8 cellular contexts compared by ENCODE assay signal in genomic region chr18:62717059-62717849, GRCh38. TPM values are rescaled to one million over a fixed set of nuclear protein-coding genes. Genes with fewer than 3 reads are reported as not detected.
A peak's percentile ranks its signal among the peaks of the same experiment; 100 is the strongest.
DNase-seq lines count a peak whose midpoint lies in the region; ATAC-seq and TF ChIP-seq lines count a peak whose summit lies in the region.

No MANE protein-coding gene starts in this region.

- H3K4me3 ChIP-seq in epithelial cell of proximal tubule (ENCODE audit: low read depth, low read length) (peak overlapping the region; percentile 66), thyroid gland (replicated peaks in 1 of 3) (peak overlapping the region; percentile 15 to 74 (median 59))

- no peak for ATAC-seq in HG02970 (IDR thresholded peaks at IDR 0.05; ENCODE audit: low FRiP score, unreplicated experiment)

- no peaks in the 10 kb centered on the region for H3K9me3 ChIP-seq in thyroid gland

- H3K27ac ChIP-seq in thyroid gland: peak overlapping the region; percentile 30 to 86 (median 81)

- TF ChIP-seq POLR2A in thyroid gland (IDR thresholded peaks at IDR 0.05): no peak

- H3K36me3 ChIP-seq in thyroid gland: no peaks in the 10 kb centered on the region

- intact Hi-C loops in thyroid gland (cut with DNase I): no loop called here

- in situ Hi-C loops in ACHN (cut with HindIII; ENCODE audit: low pct_ligation_motif_present, low pct_unique_long_range_greater_than_20kb, low sequenced_read_pairs): no loop called here

- DNase-seq in ACHN (peak; percentile 42), H4 (ENCODE audit: low spot score) (peak; percentile 36), NOMO-1 treated with DMSO at 0.1 percent for 48 hours (lab: John Stamatoyannopoulos, UW; ENCODE audit: unreplicated experiment) (peak; percentile 55), activated T-cell treated with anti-CD3 and anti-CD28 coated beads for 1 hour (ENCODE audit: low read depth) (peak; percentile 26), epithelial cell of proximal tubule (ENCODE audit: low read depth) (peak; percentile 57), myocyte (ENCODE audit: low read depth) (peak; percentile 17), thyroid gland (peak; percentile 52 to 61)

- no peaks in the 10 kb centered on the region for H3K27me3 ChIP-seq in thyroid gland

- TF ChIP-seq CTCF in epithelial cell of proximal tubule (conservative IDR thresholded peaks at IDR 0.05; ENCODE audit: low read depth, low read length) (no peak), thyroid gland (IDR thresholded peaks at IDR 0.05) (no peak)

- WGBS in thyroid gland, 2 donors: 1 to 5% methylated on average over 21 to 22 of the region's 24 CpGs

- H3K4me1 ChIP-seq in thyroid gland: peaks cover 4 to 13% of the 10 kb centered on the region in 2 donors

RNA-seq across cellular contexts. Expression of gene PHLPP1, which starts 1.9 kb away (rescaled TPM):
- 3.7 and 5.6 TPM in 2 replicates for total RNA-seq in H4 (2014; rRNA removed; shearing (Covaris generic))
- total RNA-seq in epithelial cell of proximal tubule: 4.7 and 9.0 TPM in 2 replicates
- 4.8 and 4.9 TPM in 2 replicates for total RNA-seq in myocyte
- polyA plus RNA-seq in myocyte (2012): 1.7 TPM
- total RNA-seq in thyroid gland: 10 to 100 TPM; 14.6 to 22.7 (median 20.4) TPM
